In the genomic region with DNA sequence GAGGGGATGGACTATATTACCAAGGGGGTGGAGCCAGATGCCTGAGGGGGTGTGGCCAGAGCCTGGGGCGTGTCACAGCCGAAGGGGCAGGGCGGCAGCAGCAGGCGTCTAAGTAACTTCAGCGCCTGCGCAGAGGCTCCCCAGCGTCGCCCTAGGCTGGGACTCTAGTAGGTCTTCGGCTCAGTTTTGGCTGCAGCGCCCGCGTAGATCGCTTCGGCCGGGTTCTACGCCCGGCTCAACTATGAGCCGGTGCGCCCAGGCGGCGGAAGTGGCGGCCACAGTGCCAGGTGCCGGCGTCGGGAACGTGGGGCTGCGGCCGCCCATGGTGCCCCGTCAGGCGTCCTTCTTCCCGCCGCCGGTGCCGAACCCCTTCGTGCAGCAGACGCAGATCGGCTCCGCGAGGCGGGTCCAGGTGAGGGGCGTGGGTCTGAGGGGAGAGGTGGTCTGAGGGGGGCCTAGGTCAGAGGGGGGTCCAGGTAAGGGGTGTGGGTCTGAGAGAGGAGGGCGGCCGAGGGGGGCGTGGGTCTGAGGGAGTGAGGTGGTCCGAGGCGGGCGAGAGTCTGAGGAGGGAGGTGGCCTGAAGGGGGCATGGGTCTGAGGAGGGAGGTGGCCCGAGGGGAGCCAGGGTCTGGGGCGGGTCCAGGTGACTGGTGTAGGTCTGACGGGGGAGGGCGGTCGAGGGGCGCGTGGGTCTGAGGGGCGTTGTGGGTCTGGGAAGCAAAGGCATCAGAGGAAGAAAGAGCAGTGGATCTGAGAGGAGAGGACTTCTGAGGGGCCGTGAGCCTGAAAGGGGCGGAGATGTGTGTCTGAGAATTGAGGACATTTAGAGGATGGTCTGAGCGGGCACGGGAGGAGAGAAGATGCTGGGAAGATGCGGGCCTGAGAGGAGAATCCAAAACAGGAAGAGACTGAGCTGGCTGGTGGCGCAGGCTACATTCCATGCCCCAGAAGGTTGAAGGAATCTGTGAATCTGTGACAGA, we compare ENCODE assay signal across 8 cellular contexts. TPM values are rescaled to one million over a fixed set of nuclear protein-coding genes. Genes with fewer than 3 reads are reported as not detected.
DNase-seq lines count a peak whose midpoint lies in the region; TF ChIP-seq lines count a peak whose summit lies in the region.

LPCAT2 (plus strand) TSS at position 132 of the 980 bp plus-strand sequence; CDS start at position 242, 110 bp downstream.

- TF ChIP-seq CTCF in GM13977 (IDR thresholded peaks at IDR 0.05; ENCODE audit: extremely low read depth, insufficient read depth, missing control alignments) (no peak), VCaP (conservative IDR thresholded peaks at IDR 0.05) (no peak), epithelial cell of esophagus (IDR thresholded peaks at IDR 0.05; ENCODE audit: insufficient read depth, low read depth, low read length, missing control alignments) (no peak)

- H3K27ac ChIP-seq in VCaP, result peak within 1 kb of the TSS; percentile 52; the same call in 1 of the 2 replicates

- peak within 1 kb of the TSS; percentile 64 for H3K4me3 ChIP-seq in epithelial cell of esophagus (ENCODE audit: low read length)

- peak; percentile 52 for DNase-seq in GM13977 (ENCODE audit: low spot score)
- peak; percentile 87 for DNase-seq in M059J (ENCODE audit: low read depth)
- DNase-seq in epithelial cell of esophagus (ENCODE audit: low read depth), result peak; percentile 91
- peak; percentile 62 to 91 for DNase-seq in lung microvascular endothelial cell (ENCODE audit: low read depth in 2 of 2)
- DNase-seq in stimulated activated CD4-positive, alpha-beta T cell treated with anti-CD3 and anti-CD28 coated beads, Interleukin-4, amount 100 ng/mL, for 48 hours (ENCODE audit: low read depth in 2 of 2), result peak; percentile 34 to 55
- DNase-seq in GOT3 (lab: John Stamatoyannopoulos, UW), result no peak
- DNase-seq in COLO668 (lab: John Stamatoyannopoulos, UW; ENCODE audit: unreplicated experiment), result no peak

- in situ Hi-C loops in GM13977 (cut with MboI; ENCODE audit: low pct_unique_long_range_greater_than_20kb, low sequenced_read_pairs, unreplicated experiment), result no loop called here

RNA-seq across cellular contexts. Expression of gene LPCAT2, which starts in this region (rescaled TPM):
- total RNA-seq in M059J (2014; rRNA removed; shearing (Covaris generic)), result 29.1 and 32.2 TPM in 2 replicates
- total RNA-seq in lung microvascular endothelial cell, result 2.8 and 8.7 TPM in 2 replicates

Comparison
In these comparisons a context has a peak if more than half of its experiments do, and no peak if none do; other contexts are left out.
1. DNase-seq: peak in GM13977 (single experiment), M059J (single experiment), epithelial cell of esophagus (single experiment), lung microvascular endothelial cell (2 of 2) and stimulated activated CD4-positive, alpha-beta T cell treated with anti-CD3 and anti-CD28 coated beads, Interleukin-4, amount 100 ng/mL, for 48 hours (2 of 2); none in GOT3 (single experiment) and COLO668 (single experiment).